In the genomic region with DNA sequence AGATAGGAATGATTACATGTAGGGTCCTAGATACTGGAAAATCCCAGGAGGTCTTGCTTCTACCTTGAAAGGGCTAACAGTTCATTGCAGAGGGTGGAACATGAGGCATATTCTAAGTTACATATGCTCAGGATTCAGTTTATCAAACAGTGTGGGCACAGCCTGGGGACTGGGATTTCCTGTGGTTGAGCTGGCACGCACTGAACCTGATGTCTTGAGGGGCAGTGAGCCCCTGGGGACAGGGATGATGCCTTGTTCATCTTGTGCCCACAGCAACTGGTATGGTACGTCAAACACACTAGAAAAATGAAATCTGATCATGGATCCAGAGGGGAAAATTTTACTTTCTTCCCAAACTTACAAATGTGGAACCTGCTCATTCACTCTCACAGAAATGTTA, we compare ENCODE assay signal across 20 cellular contexts.
"Had no signal": no experiment of that assay in that cellular context is flagged by ENCODE, and none has a peak within 500 bp of the region (broad histone marks: within the 10 kb centered on the region; RNA-seq: fewer than 3 reads in every experiment).

No MANE protein-coding gene starts in this region.

- H3K36me3 Mint-ChIP-seq: activated naive CD8-positive, alpha-beta T cell treated with anti-CD3 and anti-CD28 coated beads, Interleukin-2, amount 10 ng/mL, durations not matched to agents 7 days and 5 days had no signal

- DNase-seq: activated CD4-positive, alpha-beta T cell treated with anti-CD3 and anti-CD28 coated beads, Interleukin-2, amount 10 ng/mL, durations not matched to agents 7 days and 5 days; activated CD4-positive, CD25-positive, alpha-beta regulatory T cell; activated CD8-positive, alpha-beta memory T cell treated with anti-CD3 and anti-CD28 coated beads, Interleukin-2, amount 50 U/mL, for 48 hours; activated CD8-positive, alpha-beta T cell treated with anti-CD3 and anti-CD28 coated beads for 36 hours; activated naive CD4-positive, alpha-beta T cell treated with anti-CD3 and anti-CD28 coated beads, Interleukin-2, amount 50 U/mL, for 16 hours; activated naive CD8-positive, alpha-beta T cell treated with anti-CD3 and anti-CD28 coated beads, Interleukin-2, amount 10 ng/mL, durations not matched to agents 7 days and 5 days; activated T-cell treated with anti-CD3 and anti-CD28 coated beads, Interleukin-2, amount 50 U/mL, for 1 hour; adrenal gland; anterior cingulate cortex; cerebellar nuclear complex; Kasumi-1; NCI-H1092; NCI-H1436; NCI-H1694 treated with DMSO at 0.1 percent for 48 hours; NCI-H2029 treated with DMSO at 0.1 percent for 48 hours; NCI-H510A treated with DMSO at 0.1 percent for 48 hours; PC-3; SHP77; T-helper 2 cell; T1000 had no signal

- H3K4me3 Mint-ChIP-seq: activated CD4-positive, alpha-beta T cell treated with anti-CD3 and anti-CD28 coated beads, Interleukin-2, amount 10 ng/mL, durations not matched to agents 7 days and 5 days; activated CD8-positive, alpha-beta T cell treated with anti-CD3 and anti-CD28 coated beads for 36 hours; activated naive CD8-positive, alpha-beta T cell treated with anti-CD3 and anti-CD28 coated beads, Interleukin-2, amount 10 ng/mL, durations not matched to agents 7 days and 5 days had no signal

- H3K9me3 Mint-ChIP-seq: activated CD4-positive, alpha-beta T cell treated with anti-CD3 and anti-CD28 coated beads, Interleukin-2, amount 10 ng/mL, durations not matched to agents 7 days and 5 days; activated CD8-positive, alpha-beta T cell treated with anti-CD3 and anti-CD28 coated beads for 36 hours; activated naive CD8-positive, alpha-beta T cell treated with anti-CD3 and anti-CD28 coated beads, Interleukin-2, amount 10 ng/mL, durations not matched to agents 7 days and 5 days had no signal

- H3K27me3 Mint-ChIP-seq: activated CD4-positive, alpha-beta T cell treated with anti-CD3 and anti-CD28 coated beads, Interleukin-2, amount 10 ng/mL, durations not matched to agents 7 days and 5 days; activated CD8-positive, alpha-beta T cell treated with anti-CD3 and anti-CD28 coated beads for 36 hours; activated naive CD8-positive, alpha-beta T cell treated with anti-CD3 and anti-CD28 coated beads, Interleukin-2, amount 10 ng/mL, durations not matched to agents 7 days and 5 days had no signal

- ATAC-seq: activated CD8-positive, alpha-beta T cell treated with anti-CD3 and anti-CD28 coated beads for 36 hours; PC-3 had no signal

- H3K36me3 ChIP-seq: adrenal gland had no signal

- H3K27ac Mint-ChIP-seq: activated CD4-positive, alpha-beta T cell treated with anti-CD3 and anti-CD28 coated beads, Interleukin-2, amount 10 ng/mL, durations not matched to agents 7 days and 5 days; activated CD8-positive, alpha-beta T cell treated with anti-CD3 and anti-CD28 coated beads for 36 hours; activated naive CD8-positive, alpha-beta T cell treated with anti-CD3 and anti-CD28 coated beads, Interleukin-2, amount 10 ng/mL, durations not matched to agents 7 days and 5 days had no signal

- H3K27me3 ChIP-seq: adrenal gland had no signal

- H3K4me1 ChIP-seq: adrenal gland had no signal

- H3K9me3 ChIP-seq: adrenal gland had no signal

- H3K4me1 Mint-ChIP-seq: activated CD4-positive, alpha-beta T cell treated with anti-CD3 and anti-CD28 coated beads, Interleukin-2, amount 10 ng/mL, durations not matched to agents 7 days and 5 days; activated naive CD8-positive, alpha-beta T cell treated with anti-CD3 and anti-CD28 coated beads, Interleukin-2, amount 10 ng/mL, durations not matched to agents 7 days and 5 days had no signal

- H3K4me3 ChIP-seq: adrenal gland had no signal
